3 cellular contexts compared by ENCODE assay signal in the genomic region with DNA sequence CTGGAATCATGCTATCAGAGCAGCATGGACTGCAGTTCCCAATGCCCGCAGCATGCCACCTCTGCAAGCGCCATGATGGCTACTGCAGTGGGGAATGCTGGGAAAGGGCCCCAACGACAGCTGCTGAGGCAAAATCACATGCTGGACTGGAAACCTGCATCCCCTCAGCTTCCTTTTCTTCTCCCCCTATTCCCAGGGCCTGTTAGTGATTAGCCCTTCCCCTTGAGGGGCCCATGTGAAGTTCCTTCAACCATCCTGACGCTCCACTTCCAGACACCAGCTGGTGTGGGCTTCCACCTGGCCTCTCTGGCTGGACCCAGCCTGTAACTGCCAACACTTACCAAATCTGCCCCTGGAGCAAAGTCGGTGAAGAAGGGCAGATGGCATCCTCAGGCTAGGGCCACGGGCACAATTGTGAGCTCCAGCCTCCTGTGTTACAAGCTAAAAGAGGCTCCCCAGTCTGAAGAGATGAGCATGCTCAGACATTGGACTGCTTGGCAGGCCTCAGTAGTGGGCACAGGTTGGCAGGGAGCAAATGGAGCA.
TF ChIP-seq lines count a peak whose summit lies in the region.

No MANE protein-coding gene starts in this region.

TF ChIP-seq in SK-N-SH, 30 proteins besides CTCF, POLR2A, EP300 and RAD21 (continued from another document):
- 0 out of 2 replicates have a peak, but pooled peaks have one; percentile 21 for TF ChIP-seq POLR2AphosphoS5 (IDR thresholded peaks at IDR 0.05; ENCODE audit: low read depth, low read length)
- TF ChIP-seq, protein P1, sequence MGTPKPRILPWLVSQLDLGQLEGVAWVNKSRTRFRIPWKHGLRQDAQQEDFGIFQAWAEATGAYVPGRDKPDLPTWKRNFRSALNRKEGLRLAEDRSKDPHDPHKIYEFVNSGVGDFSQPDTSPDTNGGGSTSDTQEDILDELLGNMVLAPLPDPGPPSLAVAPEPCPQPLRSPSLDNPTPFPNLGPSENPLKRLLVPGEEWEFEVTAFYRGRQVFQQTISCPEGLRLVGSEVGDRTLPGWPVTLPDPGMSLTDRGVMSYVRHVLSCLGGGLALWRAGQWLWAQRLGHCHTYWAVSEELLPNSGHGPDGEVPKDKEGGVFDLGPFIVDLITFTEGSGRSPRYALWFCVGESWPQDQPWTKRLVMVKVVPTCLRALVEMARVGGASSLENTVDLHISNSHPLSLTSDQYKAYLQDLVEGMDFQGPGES (IDR thresholded peaks at IDR 0.05; ENCODE audit: low read depth, low read length), result no peak
- TF ChIP-seq MEF2A (IDR thresholded peaks at IDR 0.05; ENCODE audit: borderline replicate concordance, low read depth), result no peak
- TF ChIP-seq CHD2 (IDR thresholded peaks at IDR 0.05; ENCODE audit: low read length, partially characterized antibody), result no peak

TF ChIP-seq in SK-N-SH treated with all-trans-retinoic acid at 6 μM for 48 hours, 23 proteins besides CTCF, POLR2A, EP300 and RAD21 (continued from another document and continues in another):
- no peak for TF ChIP-seq ARNTL (CRISPR knock-in tag; IDR thresholded peaks at IDR 0.05; ENCODE audit: borderline replicate concordance, low read depth)
- no peak for TF ChIP-seq RARB (CRISPR knock-in tag; IDR thresholded peaks at IDR 0.05)
- TF ChIP-seq, protein P2, sequence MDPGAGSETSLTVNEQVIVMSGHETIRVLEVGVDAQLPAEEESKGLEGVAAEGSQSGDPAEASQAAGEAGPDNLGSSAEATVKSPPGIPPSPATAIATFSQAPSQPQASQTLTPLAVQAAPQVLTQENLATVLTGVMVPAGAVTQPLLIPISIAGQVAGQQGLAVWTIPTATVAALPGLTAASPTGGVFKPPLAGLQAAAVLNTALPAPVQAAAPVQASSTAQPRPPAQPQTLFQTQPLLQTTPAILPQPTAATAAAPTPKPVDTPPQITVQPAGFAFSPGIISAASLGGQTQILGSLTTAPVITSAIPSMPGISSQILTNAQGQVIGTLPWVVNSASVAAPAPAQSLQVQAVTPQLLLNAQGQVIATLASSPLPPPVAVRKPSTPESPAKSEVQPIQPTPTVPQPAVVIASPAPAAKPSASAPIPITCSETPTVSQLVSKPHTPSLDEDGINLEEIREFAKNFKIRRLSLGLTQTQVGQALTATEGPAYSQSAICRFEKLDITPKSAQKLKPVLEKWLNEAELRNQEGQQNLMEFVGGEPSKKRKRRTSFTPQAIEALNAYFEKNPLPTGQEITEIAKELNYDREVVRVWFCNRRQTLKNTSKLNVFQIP (CRISPR knock-in tag; IDR thresholded peaks at IDR 0.05; ENCODE audit: borderline replicate concordance, low read depth), result no peak
- TF ChIP-seq ZC3H10 (CRISPR knock-in tag; IDR thresholded peaks at IDR 0.05), result no peak
- TF ChIP-seq, protein P3, sequence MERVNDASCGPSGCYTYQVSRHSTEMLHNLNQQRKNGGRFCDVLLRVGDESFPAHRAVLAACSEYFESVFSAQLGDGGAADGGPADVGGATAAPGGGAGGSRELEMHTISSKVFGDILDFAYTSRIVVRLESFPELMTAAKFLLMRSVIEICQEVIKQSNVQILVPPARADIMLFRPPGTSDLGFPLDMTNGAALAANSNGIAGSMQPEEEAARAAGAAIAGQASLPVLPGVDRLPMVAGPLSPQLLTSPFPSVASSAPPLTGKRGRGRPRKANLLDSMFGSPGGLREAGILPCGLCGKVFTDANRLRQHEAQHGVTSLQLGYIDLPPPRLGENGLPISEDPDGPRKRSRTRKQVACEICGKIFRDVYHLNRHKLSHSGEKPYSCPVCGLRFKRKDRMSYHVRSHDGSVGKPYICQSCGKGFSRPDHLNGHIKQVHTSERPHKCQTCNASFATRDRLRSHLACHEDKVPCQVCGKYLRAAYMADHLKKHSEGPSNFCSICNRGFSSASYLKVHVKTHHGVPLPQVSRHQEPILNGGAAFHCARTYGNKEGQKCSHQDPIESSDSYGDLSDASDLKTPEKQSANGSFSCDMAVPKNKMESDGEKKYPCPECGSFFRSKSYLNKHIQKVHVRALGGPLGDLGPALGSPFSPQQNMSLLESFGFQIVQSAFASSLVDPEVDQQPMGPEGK (CRISPR knock-in tag; IDR thresholded peaks at IDR 0.05; ENCODE audit: borderline replicate concordance), result no peak
- no peak for TF ChIP-seq ESRRG (CRISPR knock-in tag; IDR thresholded peaks at IDR 0.05)
- no peak for TF ChIP-seq CSDC2 (CRISPR knock-in tag; IDR thresholded peaks at IDR 0.05)
- no peak for TF ChIP-seq PPARA (CRISPR knock-in tag; IDR thresholded peaks at IDR 0.05; ENCODE audit: borderline replicate concordance)
- no peak for TF ChIP-seq CSRNP3 (CRISPR knock-in tag; IDR thresholded peaks at IDR 0.05)
- TF ChIP-seq ZFP30 (CRISPR knock-in tag; IDR thresholded peaks at IDR 0.05), result no peak
- TF ChIP-seq TSHZ2 (CRISPR knock-in tag; IDR thresholded peaks at IDR 0.05), result no peak
- no peak for TF ChIP-seq ZFP3 (CRISPR knock-in tag; IDR thresholded peaks at IDR 0.05)
- no peak for TF ChIP-seq ISL1 (CRISPR knock-in tag; IDR thresholded peaks at IDR 0.05)
- no peak for TF ChIP-seq TOX (CRISPR knock-in tag; IDR thresholded peaks at IDR 0.05; ENCODE audit: borderline replicate concordance)

TF ChIP-seq in HCT116, 20 proteins besides CTCF, POLR2A, EP300 and RAD21:
- TF ChIP-seq EZH2phosphoT487 (IDR thresholded peaks at IDR 0.05; ENCODE audit: borderline replicate concordance) (no peak), TCF7L2 (IDR thresholded peaks at IDR 0.05; ENCODE audit: borderline replicate concordance, extremely low read depth, insufficient read depth, insufficient read length) (no peak), POLR2AphosphoS5 (IDR thresholded peaks at IDR 0.05; ENCODE audit: low read depth, low read length) (peak; percentile 14; the same call in 1 of the 2 replicates), YY1 (IDR thresholded peaks at IDR 0.05; ENCODE audit: extremely low read depth, insufficient replicate concordance, low read depth, low read length) (no peak)
